24 cellular contexts compared by ENCODE assay signal in the genomic region with DNA sequence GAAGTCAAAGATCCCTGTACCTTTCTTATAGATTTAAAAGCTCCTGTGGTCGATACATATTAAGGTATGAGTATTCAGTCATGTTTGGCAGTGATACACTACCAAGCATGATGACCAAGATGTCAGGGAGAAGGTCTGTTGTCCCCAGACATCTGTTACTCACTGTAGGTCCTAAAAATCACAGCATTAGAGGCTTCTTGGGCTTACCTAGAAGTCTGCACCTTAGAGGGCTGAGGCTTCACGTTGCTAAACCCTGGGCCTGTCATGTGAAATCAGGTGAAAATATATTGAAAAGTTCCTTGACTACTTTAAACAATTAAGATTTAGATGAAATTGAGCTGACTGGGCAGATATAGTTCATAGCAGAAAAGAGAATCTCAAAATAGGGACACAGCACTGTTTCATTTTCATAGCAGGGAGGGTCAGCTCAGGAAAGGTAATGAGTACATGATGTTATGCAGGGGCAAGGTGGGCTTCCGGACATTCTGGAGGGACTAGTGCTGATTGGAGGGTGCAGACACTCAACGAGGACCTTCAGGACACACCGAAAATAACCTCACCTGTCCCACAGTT.
A peak's percentile ranks its signal among the peaks of the same experiment; 100 is the strongest.
DNase-seq lines count a peak whose midpoint lies in the region; ATAC-seq and TF ChIP-seq lines count a peak whose summit lies in the region.
"Had no signal": no experiment of that assay in that cellular context is flagged by ENCODE, and none has a peak within 500 bp of the region (broad histone marks: within the 10 kb centered on the region; RNA-seq: fewer than 3 reads in every experiment).

No MANE protein-coding gene starts in this region.

- in situ Hi-C loops in IMR-90 (cut with MboI; ENCODE audit: low sequenced_read_pairs), result no loop called here

- H2AFZ ChIP-seq in ACC112 (ENCODE audit: low read length, unreplicated experiment) (no peak overlapping the region), IMR-90 (replicated peaks; ENCODE audit: low read length, poor library complexity) (no peak overlapping the region)
- H2AFZ ChIP-seq: PC-9 had no signal

- no peak for TF ChIP-seq CTCF in activated CD8-positive, alpha-beta T cell treated with anti-CD3 and anti-CD28 coated beads for 36 hours (IDR thresholded peaks at IDR 0.05)
- no peak for TF ChIP-seq CTCF in IMR-90 (conservative IDR thresholded peaks at IDR 0.05; ENCODE audit: low read depth, low read length)
- TF ChIP-seq CTCF in chondrocyte (IDR thresholded peaks at IDR 0.05), result no peak

- H2BK5ac ChIP-seq in IMR-90 (ENCODE audit: low read depth, low read length, poor library complexity, severe bottlenecking), result peak overlapping the region; percentile 20

- ATAC-seq in activated CD8-positive, alpha-beta T cell treated with anti-CD3 and anti-CD28 coated beads, Interleukin-2, amount 10 ng/mL, durations not matched to agents 7 days and 5 days, result no peak
- ATAC-seq in activated CD8-positive, alpha-beta T cell treated with anti-CD3 and anti-CD28 coated beads for 36 hours, result no peak
- ATAC-seq in IMR-90 (ENCODE audit: low read depth), result no peak
- ATAC-seq in GM21515 (IDR thresholded peaks at IDR 0.05; ENCODE audit: unreplicated experiment), result no peak
- ATAC-seq: CD8-positive, alpha-beta T cell; HCT116 had no signal

- no peaks in the 10 kb centered on the region for H3K27me3 Mint-ChIP-seq in activated CD8-positive, alpha-beta T cell treated with anti-CD3 and anti-CD28 coated beads, Interleukin-2, amount 10 ng/mL, durations not matched to agents 7 days and 5 days (ENCODE audit: low read depth)
- H3K27me3 Mint-ChIP-seq in activated CD8-positive, alpha-beta T cell treated with anti-CD3 and anti-CD28 coated beads for 36 hours, result no peaks in the 10 kb centered on the region
- H3K27me3 Mint-ChIP-seq in chondrocyte (ENCODE audit: low read depth), result no peaks in the 10 kb centered on the region
- H3K27me3 Mint-ChIP-seq in activated naive CD4-positive, alpha-beta T cell treated with anti-CD3 and anti-CD28 coated beads for 36 hours (ENCODE audit: low read depth), result no peaks in the 10 kb centered on the region

- peak overlapping the region; percentile 64; the same call in 1 of the 2 replicates for H2AK5ac ChIP-seq in IMR-90 (ENCODE audit: low read depth, low read length)

- BruUV-seq in IMR-90 (replicated peaks; lab: Mats Ljungman, UMichigan), result no TSS peak

- H2AK9ac ChIP-seq in IMR-90 (replicated peaks; ENCODE audit: low read depth, low read length, poor library complexity), result no peak overlapping the region

- H3K27me3 ChIP-seq in ACC112 (ENCODE audit: insufficient read depth, low read length) (no peaks in the 10 kb centered on the region), IMR-90 (ENCODE audit: control insufficient read depth, insufficient read depth, low read length) (no peaks in the 10 kb centered on the region)

- H2BK15ac ChIP-seq in IMR-90 (ENCODE audit: low read depth, low read length), result no peak overlapping the region; the same call in 2 of the 3 replicates

- peaks cover 43% of the 10 kb centered on the region for H3K4me1 Mint-ChIP-seq in activated CD8-positive, alpha-beta T cell treated with anti-CD3 and anti-CD28 coated beads, Interleukin-2, amount 10 ng/mL, durations not matched to agents 7 days and 5 days (ENCODE audit: low read depth)
- peaks cover 16% of the 10 kb centered on the region for H3K4me1 Mint-ChIP-seq in activated CD8-positive, alpha-beta T cell treated with anti-CD3 and anti-CD28 coated beads for 36 hours (ENCODE audit: low read depth)
- peaks cover 30% of the 10 kb centered on the region for H3K4me1 Mint-ChIP-seq in chondrocyte (ENCODE audit: low read depth)
- H3K4me1 Mint-ChIP-seq in activated naive CD4-positive, alpha-beta T cell treated with anti-CD3 and anti-CD28 coated beads for 36 hours (ENCODE audit: low read depth), result peaks cover 20% of the 10 kb centered on the region

- peak overlapping the region; percentile 67; the same call in 1 of the 2 replicates for H3K23ac ChIP-seq in IMR-90 (ENCODE audit: low read depth, low read length)

- H3K4me3 ChIP-seq in ACC112 (ENCODE audit: low read depth, low read length), result peak overlapping the region; percentile 41; the same call in 1 of the 2 replicates
- no peak overlapping the region for H3K4me3 ChIP-seq in IMR-90 (ENCODE audit: insufficient read depth, low read depth, low read length)
- H3K4me3 ChIP-seq: PC-9 had no signal

- no peak overlapping the region for H3K4me3 Mint-ChIP-seq in activated CD8-positive, alpha-beta T cell treated with anti-CD3 and anti-CD28 coated beads, Interleukin-2, amount 10 ng/mL, durations not matched to agents 7 days and 5 days
- H3K4me3 Mint-ChIP-seq in activated CD8-positive, alpha-beta T cell treated with anti-CD3 and anti-CD28 coated beads for 36 hours, result no peak overlapping the region
- no peak overlapping the region for H3K4me3 Mint-ChIP-seq in chondrocyte (ENCODE audit: unreplicated experiment)
- no peak overlapping the region for H3K4me3 Mint-ChIP-seq in activated naive CD4-positive, alpha-beta T cell treated with anti-CD3 and anti-CD28 coated beads for 36 hours
- H3K4me3 Mint-ChIP-seq: CD8-positive, alpha-beta T cell had no signal

- intact Hi-C loops in activated CD8-positive, alpha-beta T cell treated with anti-CD3 and anti-CD28 coated beads for 36 hours (cut with micrococcal nuclease), result no loop called here
- intact Hi-C loops in IMR-90 (cut with micrococcal nuclease), result no loop called here
- intact Hi-C loops in activated naive CD4-positive, alpha-beta T cell treated with anti-CD3 and anti-CD28 coated beads for 36 hours (cut with micrococcal nuclease), result no loop called here

- H4K8ac ChIP-seq in IMR-90 (ENCODE audit: low read depth in 2 of 2, low read length in 2 of 2), result peak overlapping the region in 1 of 2 experiments; percentile 68; a peak in 1 of 4 replicates

- 0 out of 2 replicates have a peak overlapping the region, but pooled peaks have one; percentile 4 for H4K91ac ChIP-seq in IMR-90 (ENCODE audit: insufficient read depth, low read depth, low read length)

- POLR2A ChIA-PET in activated CD8-positive, alpha-beta T cell treated with anti-CD3 and anti-CD28 coated beads, Interleukin-2, amount 10 ng/mL, durations not matched to agents 7 days and 5 days (lab: Charles Lee), result interaction anchor here (0.6 to 3.0 kb wide), 2 partner anchors 11 to 327 kb away, joined by 3 to 13 read pairs; no protein-coding TSS in a partner anchor
- POLR2A ChIA-PET in activated CD8-positive, alpha-beta T cell treated with anti-CD3 and anti-CD28 coated beads for 36 hours (lab: Charles Lee), result interaction anchor here (1.0 kb wide), 1 partner anchor 14 kb away, joined by 3 read pairs; no protein-coding TSS in a partner anchor
- POLR2A ChIA-PET in IMR-90 (lab: Charles Lee; ENCODE audit: unreplicated experiment), result no interaction called here

- H2BK120ac ChIP-seq in IMR-90 (ENCODE audit: low read depth, low read length), result no peak overlapping the region

- dilution Hi-C loops in IMR-90 (cut with HindIII; ENCODE audit: low sequenced_read_pairs, unreplicated experiment), result no loop called here

- no peak overlapping the region; the same call in 1 of the 2 replicates for H3K14ac ChIP-seq in IMR-90 (replicated peaks; ENCODE audit: low read depth, low read length)

- no peak for TF ChIP-seq RAD21 in IMR-90 (IDR thresholded peaks at IDR 0.05; ENCODE audit: low read length)

- peaks cover 21% of the 10 kb centered on the region for H3K9me1 ChIP-seq in IMR-90 (ENCODE audit: insufficient read depth, low read length)

- H3K9me3 ChIP-seq in IMR-90 (ENCODE audit: control insufficient read depth, insufficient read depth, low read length), result no peaks in the 10 kb centered on the region
- H3K9me3 ChIP-seq: Caco-2 had no signal

- peak overlapping the region; percentile 38; the same call in 1 of the 2 replicates for H3K4ac ChIP-seq in IMR-90 (ENCODE audit: low read depth, low read length)

- CTCF ChIA-PET in activated CD8-positive, alpha-beta T cell treated with anti-CD3 and anti-CD28 coated beads, Interleukin-2, amount 10 ng/mL, durations not matched to agents 7 days and 5 days (lab: Charles Lee), result interaction anchor here (0.7 to 4.1 kb wide), 2 partner anchors 10 to 12 kb away, joined by 3 to 20 read pairs; no protein-coding TSS in a partner anchor
- CTCF ChIA-PET in activated CD8-positive, alpha-beta T cell treated with anti-CD3 and anti-CD28 coated beads for 36 hours (lab: Charles Lee), result no interaction called here
- CTCF ChIA-PET in IMR-90 (lab: Yijun Ruan, JAX), result interaction anchor here (1.2 kb wide), 1 partner anchor 8 kb away, joined by 3 read pairs; no protein-coding TSS in a partner anchor
- CTCF ChIA-PET in activated naive CD4-positive, alpha-beta T cell treated with anti-CD3 and anti-CD28 coated beads for 36 hours (lab: Charles Lee), result interaction anchor here (0.7 to 1.0 kb wide), 2 partner anchors 10 to 87 kb away, joined by 3 read pairs; no protein-coding TSS in a partner anchor

- H3K36me3 ChIP-seq in ACC112 (ENCODE audit: insufficient read depth, low read length) (peaks cover 29% of the 10 kb centered on the region), IMR-90 (ENCODE audit: control insufficient read depth, insufficient read depth, low read length) (peaks cover 8% of the 10 kb centered on the region)

- peaks cover 41% of the 10 kb centered on the region for H3K36me3 Mint-ChIP-seq in activated CD8-positive, alpha-beta T cell treated with anti-CD3 and anti-CD28 coated beads, Interleukin-2, amount 10 ng/mL, durations not matched to agents 7 days and 5 days (ENCODE audit: low read depth)
- H3K36me3 Mint-ChIP-seq in activated CD8-positive, alpha-beta T cell treated with anti-CD3 and anti-CD28 coated beads for 36 hours (ENCODE audit: low read depth), result no peaks in the 10 kb centered on the region
- H3K36me3 Mint-ChIP-seq in chondrocyte (ENCODE audit: low read depth), result peaks cover 15% of the 10 kb centered on the region
- H3K36me3 Mint-ChIP-seq in activated naive CD4-positive, alpha-beta T cell treated with anti-CD3 and anti-CD28 coated beads for 36 hours (ENCODE audit: low read depth), result no peaks in the 10 kb centered on the region
- H3K36me3 Mint-ChIP-seq: CD8-positive, alpha-beta T cell had no signal

- DNase-seq in activated CD8-positive, alpha-beta T cell treated with anti-CD3 and anti-CD28 coated beads, Interleukin-2, amount 10 ng/mL, durations not matched to agents 7 days and 5 days, result no peak
- DNase-seq in activated CD8-positive, alpha-beta T cell treated with anti-CD3 and anti-CD28 coated beads for 36 hours, result no peak
- no peak for DNase-seq in IMR-90
- no peak for DNase-seq in chondrocyte (ENCODE audit: low spot score)
- DNase-seq in activated naive CD4-positive, alpha-beta T cell treated with anti-CD3 and anti-CD28 coated beads for 36 hours, result no peak
- DNase-seq in NCI-H524 (lab: John Stamatoyannopoulos, UW), result no peak
- DNase-seq: Caco-2; CD8-positive, alpha-beta T cell; EL; GDM1; MV-4-11; NCI-H1105; NCI-H1436 treated with DMSO at 0.1 percent for 48 hours; NCI-H187 treated with DMSO at 0.1 percent for 48 hours; NCI-H524 treated with DMSO at 0.1 percent for 48 hours; NCI-H82; PC-9; RPMI8226; SHP77 had no signal

- H4K20me1 ChIP-seq in IMR-90 (ENCODE audit: insufficient read depth, low read length), result no peaks in the 10 kb centered on the region

- no peak overlapping the region for H3K56ac ChIP-seq in IMR-90 (ENCODE audit: extremely low read depth, insufficient read depth, low read length)

- peaks cover 42% of the 10 kb centered on the region for H3K79me2 ChIP-seq in ACC112 (ENCODE audit: control insufficient read depth, insufficient read depth, low read length, unreplicated experiment)

- no peak overlapping the region for H3K9ac ChIP-seq in IMR-90 (ENCODE audit: low read depth, low read length)

- peak overlapping the region; percentile 27; the same call in 1 of the 2 replicates for H4K5ac ChIP-seq in IMR-90 (ENCODE audit: low read depth, low read length)

- no peak overlapping the region for H3K18ac ChIP-seq in IMR-90 (ENCODE audit: low read depth, low read length)

- H3K4me1 ChIP-seq in ACC112 (ENCODE audit: control insufficient read depth, insufficient read depth, low read length, unreplicated experiment) (peaks cover 34% of the 10 kb centered on the region), IMR-90 (ENCODE audit: control insufficient read depth, insufficient read depth, low read length) (peaks cover 18% of the 10 kb centered on the region)

- H2BK20ac ChIP-seq in IMR-90 (ENCODE audit: low read depth, low read length), result no peak overlapping the region; the same call in 1 of the 2 replicates

- H3K27ac ChIP-seq in ACC112 (ENCODE audit: low read depth, low read length) (no peak overlapping the region), IMR-90 (ENCODE audit: insufficient read depth, low read length) (no peak overlapping the region)
- H3K27ac ChIP-seq: C4-2B, HL-60, PC-9 had no signal

- H3K4me2 ChIP-seq in IMR-90 (ENCODE audit: low read depth, low read length), result no peak overlapping the region
- H3K4me2 ChIP-seq: PC-9 had no signal

- H3K27ac Mint-ChIP-seq in activated CD8-positive, alpha-beta T cell treated with anti-CD3 and anti-CD28 coated beads, Interleukin-2, amount 10 ng/mL, durations not matched to agents 7 days and 5 days, result peak overlapping the region; percentile 68
- no peak overlapping the region for H3K27ac Mint-ChIP-seq in activated CD8-positive, alpha-beta T cell treated with anti-CD3 and anti-CD28 coated beads for 36 hours
- H3K27ac Mint-ChIP-seq in chondrocyte (ENCODE audit: unreplicated experiment), result peak overlapping the region; percentile 54
- H3K27ac Mint-ChIP-seq in activated naive CD4-positive, alpha-beta T cell treated with anti-CD3 and anti-CD28 coated beads for 36 hours, result no peak overlapping the region
- H3K27ac Mint-ChIP-seq: CD8-positive, alpha-beta T cell had no signal

- H3K79me1 ChIP-seq in IMR-90 (ENCODE audit: low read depth in 1 of 2, low read length in 2 of 2), result peaks cover 49 to 69% of the 10 kb centered on the region in 2 experiments

- WGBS in IMR-90 (ENCODE audit: extremely low coverage in 2 of 2, insufficient read length in 1 of 2), 2 experiments, result no CpG with 5 or more reads among the region's 5 CpGs

- no peak for TF ChIP-seq POLR2A in IMR-90 (IDR thresholded peaks at IDR 0.05; ENCODE audit: low read depth, low read length)

- no peaks in the 10 kb centered on the region for H3K9me3 Mint-ChIP-seq in activated CD8-positive, alpha-beta T cell treated with anti-CD3 and anti-CD28 coated beads, Interleukin-2, amount 10 ng/mL, durations not matched to agents 7 days and 5 days (ENCODE audit: insufficient read depth)
- no peaks in the 10 kb centered on the region for H3K9me3 Mint-ChIP-seq in activated CD8-positive, alpha-beta T cell treated with anti-CD3 and anti-CD28 coated beads for 36 hours
- no peaks in the 10 kb centered on the region for H3K9me3 Mint-ChIP-seq in chondrocyte (ENCODE audit: low read depth)
- H3K9me3 Mint-ChIP-seq in activated naive CD4-positive, alpha-beta T cell treated with anti-CD3 and anti-CD28 coated beads for 36 hours, result no peaks in the 10 kb centered on the region
- H3K9me3 Mint-ChIP-seq: CD8-positive, alpha-beta T cell had no signal

Comparison
In these comparisons a context has a peak if more than half of its experiments do, and no peak if none do; other contexts are left out.
1. H3K27ac Mint-ChIP-seq: peak in activated CD8-positive, alpha-beta T cell treated with anti-CD3 and anti-CD28 coated beads, Interleukin-2, amount 10 ng/mL, durations not matched to agents 7 days and 5 days (single experiment) and chondrocyte (single experiment); none in activated CD8-positive, alpha-beta T cell treated with anti-CD3 and anti-CD28 coated beads for 36 hours (single experiment) and activated naive CD4-positive, alpha-beta T cell treated with anti-CD3 and anti-CD28 coated beads for 36 hours (single experiment).